In genomic region chr12:4809449-4810218, GRCh38 we compare ENCODE assay signal across 8 cellular contexts.
DNase-seq lines count a peak whose midpoint lies in the region; ATAC-seq and TF ChIP-seq lines count a peak whose summit lies in the region.

No MANE protein-coding gene starts in this region.

- H3K4me3 ChIP-seq in stomach: peak overlapping the region; percentile 35 to 47 (median 44)

- H3K9me3 Mint-ChIP-seq in activated naive CD8-positive, alpha-beta T cell treated with anti-CD3 and anti-CD28 coated beads, Interleukin-2, amount 10 ng/mL, durations not matched to agents 7 days and 5 days: no peaks in the 10 kb centered on the region

- H3K4me1 Mint-ChIP-seq in activated naive CD8-positive, alpha-beta T cell treated with anti-CD3 and anti-CD28 coated beads, Interleukin-2, amount 10 ng/mL, durations not matched to agents 7 days and 5 days: peaks cover 32% of the 10 kb centered on the region

- POLR2A ChIA-PET in activated naive CD8-positive, alpha-beta T cell treated with anti-CD3 and anti-CD28 coated beads, Interleukin-2, amount 10 ng/mL, durations not matched to agents 7 days and 5 days (lab: Charles Lee): interaction anchor here (1.0 to 1.4 kb wide), 2 partner anchors 20 to 161 kb away, joined by 4 read pairs; partner anchors contain the start of genes AKAP3 and NDUFA9

- H3K9me3 ChIP-seq in stomach: no peaks in the 10 kb centered on the region

- intact Hi-C loops in stomach (cut with DNase I; ENCODE audit: low total_unique reads): no loop called here

- peak overlapping the region in 1 of 5 donors; percentile 42 for H3K27ac ChIP-seq in stomach

- H3K27ac Mint-ChIP-seq in activated naive CD8-positive, alpha-beta T cell treated with anti-CD3 and anti-CD28 coated beads, Interleukin-2, amount 10 ng/mL, durations not matched to agents 7 days and 5 days: no peak overlapping the region

- TF ChIP-seq POLR2A in stomach (IDR thresholded peaks at IDR 0.05): no peak

- ATAC-seq in activated naive CD8-positive, alpha-beta T cell treated with anti-CD3 and anti-CD28 coated beads, Interleukin-2, amount 10 ng/mL, durations not matched to agents 7 days and 5 days (ENCODE audit: low read depth): no peak
- ATAC-seq in HG03571 (IDR thresholded peaks at IDR 0.05; ENCODE audit: unreplicated experiment) (no peak), GM19035 (IDR thresholded peaks at IDR 0.05; ENCODE audit: unreplicated experiment) (no peak), HG02981 (IDR thresholded peaks at IDR 0.05; ENCODE audit: unreplicated experiment) (no peak)

- no peaks in the 10 kb centered on the region for H3K36me3 ChIP-seq in stomach

- peaks cover 9 to 18% (median 15%) of the 10 kb centered on the region in 4 donors for H3K4me1 ChIP-seq in stomach

- peaks cover 25% of the 10 kb centered on the region for H3K36me3 Mint-ChIP-seq in activated naive CD8-positive, alpha-beta T cell treated with anti-CD3 and anti-CD28 coated beads, Interleukin-2, amount 10 ng/mL, durations not matched to agents 7 days and 5 days

- peak; percentile 60 for DNase-seq in NCI-H748 (lab: John Stamatoyannopoulos, UW; ENCODE audit: unreplicated experiment)
- DNase-seq in NCI-H748 treated with DMSO at 0.1 percent for 48 hours (lab: John Stamatoyannopoulos, UW): no peak
- DNase-seq in activated naive CD8-positive, alpha-beta T cell treated with anti-CD3 and anti-CD28 coated beads, Interleukin-2, amount 10 ng/mL, durations not matched to agents 7 days and 5 days: peak; percentile 51
- DNase-seq in left kidney (ENCODE audit: low read depth, low spot score): peak; percentile 68
- no peak for DNase-seq in stomach

- TF ChIP-seq CTCF in stomach (IDR thresholded peaks at IDR 0.05): no peak

- TF ChIP-seq EP300 in stomach (IDR thresholded peaks at IDR 0.05): no peak

- 1 to 6% (median 2%) methylated on average over 35 to 80 of the region's 80 CpGs for WGBS in stomach, 5 donors

- H3K27me3 Mint-ChIP-seq in activated naive CD8-positive, alpha-beta T cell treated with anti-CD3 and anti-CD28 coated beads, Interleukin-2, amount 10 ng/mL, durations not matched to agents 7 days and 5 days: peaks cover 29% of the 10 kb centered on the region

- H3K27me3 ChIP-seq in stomach: peaks cover 17 to 87% (median 24%) of the 10 kb centered on the region in 3 donors

- H3K4me3 Mint-ChIP-seq in activated naive CD8-positive, alpha-beta T cell treated with anti-CD3 and anti-CD28 coated beads, Interleukin-2, amount 10 ng/mL, durations not matched to agents 7 days and 5 days: peak overlapping the region; percentile 75

Comparison
In these comparisons a context has a peak if more than half of its experiments do, and no peak if none do; other contexts are left out.
1. DNase-seq: peak in NCI-H748 (single experiment), activated naive CD8-positive, alpha-beta T cell treated with anti-CD3 and anti-CD28 coated beads, Interleukin-2, amount 10 ng/mL, durations not matched to agents 7 days and 5 days (single experiment) and left kidney (single experiment); none in NCI-H748 treated with DMSO at 0.1 percent for 48 hours (single experiment) and stomach (single experiment).